Comparison of ENCODE assay signal across 31 cellular contexts in genomic region chr15:99113547-99114271, GRCh38. TPM values are rescaled to one million over a fixed set of nuclear protein-coding genes. Genes with fewer than 3 reads are reported as not detected.
DNase-seq lines count a peak whose midpoint lies in the region; ATAC-seq and TF ChIP-seq lines count a peak whose summit lies in the region.
"Had no signal": no experiment of that assay in that cellular context is flagged by ENCODE, and none has a peak within 500 bp of the region (broad histone marks: within the 10 kb centered on the region; RNA-seq: fewer than 3 reads in every experiment).

No MANE protein-coding gene starts in this region.

- H3K36me3 ChIP-seq in left ventricle myocardium inferior, result peaks cover 39% of the 10 kb centered on the region
- H3K36me3 ChIP-seq in gastroesophageal sphincter, result peaks cover 0 to 58% of the 10 kb centered on the region in 2 donors
- peaks cover 0 to 25% of the 10 kb centered on the region in 2 donors for H3K36me3 ChIP-seq in psoas muscle (ENCODE audit: insufficient read depth in 1 of 2, low read depth in 1 of 2)
- no peaks in the 10 kb centered on the region for H3K36me3 ChIP-seq in transverse colon
- H3K36me3 ChIP-seq: Peyer's patch had no signal

- H3K27ac ChIP-seq in left ventricle myocardium inferior (replicated peaks) (peak overlapping the region; percentile 82), gastroesophageal sphincter (peak overlapping the region; percentile 80 to 98 (median 98)), psoas muscle (peak overlapping the region; percentile 96), transverse colon (peak overlapping the region; percentile 56 to 92 (median 90))
- H3K27ac ChIP-seq: GM23248 had no signal

- 57 to 74% methylated on average over 7 to 9 of the region's 13 CpGs for WGBS in gastroesophageal sphincter (ENCODE audit: low coverage in 1 of 2), 2 donors
- 47 to 70% (median 51%) methylated on average over 13 of the region's 13 CpGs for WGBS in psoas muscle, 3 donors
- WGBS in transverse colon (ENCODE audit: low coverage in 1 of 2), 2 donors, result 85 to 91% methylated on average over 6 to 13 of the region's 13 CpGs

- peaks cover 34% of the 10 kb centered on the region for H3K27me3 Mint-ChIP-seq in stimulated activated memory B cell treated with anti-CD40 and anti-IgM and Interleukin-4, amounts not matched to agents 10 μg/mL and 1 μg/mL and 100 μg/mL, for 72 hours
- H3K27me3 Mint-ChIP-seq in naive thymus-derived CD8-positive, alpha-beta T cell, result peaks cover 0 to 4% (median 0%) of the 10 kb centered on the region in 5 donors

- in situ Hi-C loops in transverse colon (cut with MboI; ENCODE audit: low pct_ligation_motif_present in 1 of 4, low pct_unique_long_range_greater_than_20kb in 1 of 4, low sequenced_read_pairs in 3 of 4), result no loop called here

- no peaks in the 10 kb centered on the region for H3K27me3 ChIP-seq in left ventricle myocardium inferior (ENCODE audit: low read depth)
- no peaks in the 10 kb centered on the region for H3K27me3 ChIP-seq in gastroesophageal sphincter
- no peaks in the 10 kb centered on the region for H3K27me3 ChIP-seq in psoas muscle (ENCODE audit: insufficient read depth in 3 of 3, low read length in 2 of 3)
- no peaks in the 10 kb centered on the region for H3K27me3 ChIP-seq in transverse colon
- H3K27me3 ChIP-seq: Peyer's patch had no signal

- TF ChIP-seq CTCF in left ventricle myocardium inferior (IDR thresholded peaks at IDR 0.05; ENCODE audit: borderline replicate concordance) (no peak), gastroesophageal sphincter (IDR thresholded peaks at IDR 0.05) (no peak), psoas muscle (IDR thresholded peaks at IDR 0.05) (no peak), transverse colon (IDR thresholded peaks at IDR 0.05) (no peak)

- TF ChIP-seq POLR2A in gastroesophageal sphincter (IDR thresholded peaks at IDR 0.05) (no peak), transverse colon (IDR thresholded peaks at IDR 0.05) (no peak)

- H3K4me1 ChIP-seq in left ventricle myocardium inferior (peaks cover 79% of the 10 kb centered on the region), gastroesophageal sphincter (peaks cover 0 to 100% (median 16%) of the 10 kb centered on the region in 3 donors), psoas muscle (peaks cover 84% of the 10 kb centered on the region), transverse colon (peaks cover 0 to 33% (median 6%) of the 10 kb centered on the region in 4 donors)
- H3K4me1 ChIP-seq: Peyer's patch had no signal

- TF ChIP-seq EP300 in gastroesophageal sphincter (IDR thresholded peaks at IDR 0.05), result no peak
- no peak for TF ChIP-seq EP300 in transverse colon (IDR thresholded peaks at IDR 0.05; ENCODE audit: low read depth)

- no peaks in the 10 kb centered on the region for H3K9me3 Mint-ChIP-seq in stimulated activated memory B cell treated with anti-CD40 and anti-IgM and Interleukin-4, amounts not matched to agents 10 μg/mL and 1 μg/mL and 100 μg/mL, for 72 hours
- H3K9me3 Mint-ChIP-seq in naive thymus-derived CD8-positive, alpha-beta T cell, result no peaks in the 10 kb centered on the region
- H3K9me3 Mint-ChIP-seq: activated naive CD8-positive, alpha-beta T cell treated with anti-CD3 and anti-CD28 coated beads for 36 hours; activated T-helper 17 cell treated with anti-CD3 and anti-CD28 coated beads, Interleukin-2, amount 50 U/mL, for 72 hours; CD8-positive, alpha-beta memory T cell; endodermal cell; memory B cell had no signal

- H3K4me3 ChIP-seq in left ventricle myocardium inferior, result no peak overlapping the region
- H3K4me3 ChIP-seq in gastroesophageal sphincter, result peak overlapping the region in 1 of 2 donors; percentile 91
- H3K4me3 ChIP-seq in psoas muscle, result no peak overlapping the region
- H3K4me3 ChIP-seq in transverse colon, result no peak overlapping the region
- H3K4me3 ChIP-seq: GM23248, K562, Peyer's patch had no signal

- H3K27ac Mint-ChIP-seq in stimulated activated memory B cell treated with anti-CD40 and anti-IgM and Interleukin-4, amounts not matched to agents 10 μg/mL and 1 μg/mL and 100 μg/mL, for 72 hours, result no peak overlapping the region
- no peak overlapping the region for H3K27ac Mint-ChIP-seq in naive thymus-derived CD8-positive, alpha-beta T cell
- H3K27ac Mint-ChIP-seq: activated CD8-positive, alpha-beta T cell treated with anti-CD3 and anti-CD28 coated beads, Interleukin-2, amount 10 ng/mL, durations not matched to agents 7 days and 5 days; activated naive CD8-positive, alpha-beta T cell treated with anti-CD3 and anti-CD28 coated beads for 36 hours; activated T-helper 17 cell treated with anti-CD3 and anti-CD28 coated beads, Interleukin-2, amount 50 U/mL, for 72 hours; B cell; CD8-positive, alpha-beta memory T cell; endodermal cell; memory B cell; progenitor cell of endocrine pancreas had no signal

- H3K36me3 Mint-ChIP-seq in stimulated activated memory B cell treated with anti-CD40 and anti-IgM and Interleukin-4, amounts not matched to agents 10 μg/mL and 1 μg/mL and 100 μg/mL, for 72 hours, result no peaks in the 10 kb centered on the region
- no peaks in the 10 kb centered on the region for H3K36me3 Mint-ChIP-seq in naive thymus-derived CD8-positive, alpha-beta T cell
- H3K36me3 Mint-ChIP-seq: activated naive CD8-positive, alpha-beta T cell treated with anti-CD3 and anti-CD28 coated beads for 36 hours; memory B cell had no signal

- H3K9me3 ChIP-seq in left ventricle myocardium inferior (replicated peaks) (no peaks in the 10 kb centered on the region), gastroesophageal sphincter (no peaks in the 10 kb centered on the region), psoas muscle (no peaks in the 10 kb centered on the region), transverse colon (no peaks in the 10 kb centered on the region)
- H3K9me3 ChIP-seq: Peyer's patch had no signal

- intact Hi-C loops in left ventricle myocardium inferior (cut with micrococcal nuclease), result no loop called here
- intact Hi-C loops in left cardiac atrium (cut with DNase I), result no loop called here
- intact Hi-C loops in psoas muscle (cut with DNase I), result no loop called here
- intact Hi-C loops in transverse colon (cut with DNase I; ENCODE audit: low total_unique reads), result no loop called here

- POLR2A ChIA-PET in naive thymus-derived CD8-positive, alpha-beta T cell (lab: Charles Lee), result no interaction called here

- H3K4me1 Mint-ChIP-seq in stimulated activated memory B cell treated with anti-CD40 and anti-IgM and Interleukin-4, amounts not matched to agents 10 μg/mL and 1 μg/mL and 100 μg/mL, for 72 hours, result no peaks in the 10 kb centered on the region
- peaks cover 0 to 15% (median 8%) of the 10 kb centered on the region in 4 donors for H3K4me1 Mint-ChIP-seq in naive thymus-derived CD8-positive, alpha-beta T cell
- H3K4me1 Mint-ChIP-seq: activated T-helper 17 cell treated with anti-CD3 and anti-CD28 coated beads, Interleukin-2, amount 50 U/mL, for 72 hours; B cell; endodermal cell; memory B cell had no signal

- no peak overlapping the region for H3K4me3 Mint-ChIP-seq in stimulated activated memory B cell treated with anti-CD40 and anti-IgM and Interleukin-4, amounts not matched to agents 10 μg/mL and 1 μg/mL and 100 μg/mL, for 72 hours
- H3K4me3 Mint-ChIP-seq in naive thymus-derived CD8-positive, alpha-beta T cell, result no peak overlapping the region
- H3K4me3 Mint-ChIP-seq: activated CD8-positive, alpha-beta T cell treated with anti-CD3 and anti-CD28 coated beads, Interleukin-2, amount 10 ng/mL, durations not matched to agents 7 days and 5 days; activated naive CD8-positive, alpha-beta T cell treated with anti-CD3 and anti-CD28 coated beads for 36 hours; activated T-helper 17 cell treated with anti-CD3 and anti-CD28 coated beads, Interleukin-2, amount 50 U/mL, for 72 hours; B cell; CD8-positive, alpha-beta memory T cell; endodermal cell; memory B cell had no signal

- DNase-seq in left ventricle myocardium inferior (no peak), left cardiac atrium (no peak), psoas muscle (no peak), transverse colon (no peak), retina (no peak)
- no peak for DNase-seq in naive thymus-derived CD8-positive, alpha-beta T cell
- DNase-seq: activated CD4-positive, alpha-beta T cell treated with anti-CD3 and anti-CD28 coated beads for 4 hours; activated CD8-positive, alpha-beta T cell treated with anti-CD3 and anti-CD28 coated beads, Interleukin-2, amount 10 ng/mL, durations not matched to agents 7 days and 5 days; activated naive CD8-positive, alpha-beta T cell treated with anti-CD3 and anti-CD28 coated beads for 36 hours; CD8-positive, alpha-beta memory T cell; central memory CD4-positive, alpha-beta T cell; dermis blood vessel endothelial cell; endodermal cell; foreskin fibroblast; GM23248; kidney glomerular epithelial cell; NCI-H1092 treated with DMSO at 0.1 percent for 48 hours; NCI-H1694 treated with DMSO at 0.1 percent for 48 hours; NCI-H446 treated with DMSO at 0.1 percent for 48 hours; NCI-H774; Peyer's patch; stimulated activated naive CD4-positive, alpha-beta T cell treated with Interleukin-2 at 50 U/mL for 16 hours; SW 1271; T-helper 9 cell had no signal

- ATAC-seq in left cardiac atrium (no peak), gastroesophageal sphincter (no peak), psoas muscle (peak in 3 of 4 donors; percentile 12 to 44 (median 16))
- no peak for ATAC-seq in stimulated activated memory B cell treated with anti-CD40 and anti-IgM and Interleukin-4, amounts not matched to agents 10 μg/mL and 1 μg/mL and 100 μg/mL, for 72 hours
- no peak for ATAC-seq in naive thymus-derived CD8-positive, alpha-beta T cell
- ATAC-seq: activated CD8-positive, alpha-beta T cell treated with anti-CD3 and anti-CD28 coated beads, Interleukin-2, amount 10 ng/mL, durations not matched to agents 7 days and 5 days; activated T-helper 17 cell treated with anti-CD3 and anti-CD28 coated beads, Interleukin-2, amount 50 U/mL, for 72 hours; K562 had no signal

RNA-seq across cellular contexts. Expression of gene SYNM, which starts 8.8 kb away (rescaled TPM):
- 378 TPM for total RNA-seq in left ventricle myocardium inferior
- total RNA-seq in left cardiac atrium, result 100 to 1,000 TPM; 302 to 329 TPM
- 1,000 to 10,000 TPM; 1,155 to 2,820 (median 1,765) TPM for total RNA-seq in gastroesophageal sphincter
- 100 to 1,000 TPM; 288 to 380 (median 349) TPM for total RNA-seq in psoas muscle
- 100 to 1,000 TPM in 2 of 3 donors, 10 to 100 TPM in 1; 77.5 to 291 (median 121) TPM for polyA plus RNA-seq in psoas muscle
- total RNA-seq in transverse colon, result 100 to 1,000 TPM in 2 of 4 donors, 10 to 100 TPM in 2; 98.3 to 414 (median 158) TPM
- 1 to 10 TPM; 1.1 TPM for total RNA-seq in naive thymus-derived CD8-positive, alpha-beta T cell
- polyA plus RNA-seq in naive thymus-derived CD8-positive, alpha-beta T cell, result under 1 TPM in 2 of 3 donors, not detected in 1; 0.08 to 0.54 TPM

Comparison
In these comparisons a context has a peak if more than half of its experiments do, and no peak if none do; other contexts are left out.
1. ATAC-seq: peak in psoas muscle (3 of 4); none in left cardiac atrium (0 of 2), gastroesophageal sphincter (single experiment), stimulated activated memory B cell treated with anti-CD40 and anti-IgM and Interleukin-4, amounts not matched to agents 10 μg/mL and 1 μg/mL and 100 μg/mL, for 72 hours (single experiment) and naive thymus-derived CD8-positive, alpha-beta T cell (0 of 2).
2. RNA of gene SYNM, which starts 8.8 kb away (total RNA-seq): 1,155 to 2,820 TPM in gastroesophageal sphincter, 378 TPM in left ventricle myocardium inferior (single experiment), 288 to 380 TPM in psoas muscle, 302 to 329 TPM in left cardiac atrium and 98.3 to 414 TPM in transverse colon; 1.1 TPM in naive thymus-derived CD8-positive, alpha-beta T cell; every median in the first group is over 10 times any median in the second.
3. Peak in every context shown above with its lines, with median percentiles within 50 percentile points of each other: H3K27ac ChIP-seq.